ENCODE assay signal across 1 cellular context in genomic region chr20:62407221-62407992, GRCh38.
A peak's percentile ranks its signal among the peaks of the same experiment; 100 is the strongest.
TF ChIP-seq lines count a peak whose summit lies in the region.

A gene with protein sequence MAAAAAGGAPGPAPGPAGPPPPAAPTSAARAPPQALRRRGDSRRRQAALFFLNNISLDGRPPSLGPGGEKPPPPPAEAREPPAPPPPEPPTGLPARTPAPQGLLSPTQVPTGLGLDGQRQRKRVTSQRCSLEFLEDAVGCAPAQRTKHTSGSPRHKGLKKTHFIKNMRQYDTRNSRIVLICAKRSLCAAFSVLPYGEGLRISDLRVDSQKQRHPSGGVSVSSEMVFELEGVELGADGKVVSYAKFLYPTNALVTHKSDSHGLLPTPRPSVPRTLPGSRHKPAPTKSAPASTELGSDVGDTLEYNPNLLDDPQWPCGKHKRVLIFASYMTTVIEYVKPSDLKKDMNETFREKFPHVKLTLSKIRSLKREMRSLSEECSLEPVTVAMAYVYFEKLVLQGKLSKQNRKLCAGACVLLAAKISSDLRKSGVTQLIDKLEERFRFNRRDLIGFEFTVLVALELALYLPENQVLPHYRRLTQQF (minus strand): TSS chr20:62407285. CDS start chr20:62407276, 9 bp downstream.

TF ChIP-seq in HepG2, 621 proteins besides CTCF, POLR2A, EP300 and RAD21 (continued from another document and continues in another):
- TF ChIP-seq, protein P1, sequence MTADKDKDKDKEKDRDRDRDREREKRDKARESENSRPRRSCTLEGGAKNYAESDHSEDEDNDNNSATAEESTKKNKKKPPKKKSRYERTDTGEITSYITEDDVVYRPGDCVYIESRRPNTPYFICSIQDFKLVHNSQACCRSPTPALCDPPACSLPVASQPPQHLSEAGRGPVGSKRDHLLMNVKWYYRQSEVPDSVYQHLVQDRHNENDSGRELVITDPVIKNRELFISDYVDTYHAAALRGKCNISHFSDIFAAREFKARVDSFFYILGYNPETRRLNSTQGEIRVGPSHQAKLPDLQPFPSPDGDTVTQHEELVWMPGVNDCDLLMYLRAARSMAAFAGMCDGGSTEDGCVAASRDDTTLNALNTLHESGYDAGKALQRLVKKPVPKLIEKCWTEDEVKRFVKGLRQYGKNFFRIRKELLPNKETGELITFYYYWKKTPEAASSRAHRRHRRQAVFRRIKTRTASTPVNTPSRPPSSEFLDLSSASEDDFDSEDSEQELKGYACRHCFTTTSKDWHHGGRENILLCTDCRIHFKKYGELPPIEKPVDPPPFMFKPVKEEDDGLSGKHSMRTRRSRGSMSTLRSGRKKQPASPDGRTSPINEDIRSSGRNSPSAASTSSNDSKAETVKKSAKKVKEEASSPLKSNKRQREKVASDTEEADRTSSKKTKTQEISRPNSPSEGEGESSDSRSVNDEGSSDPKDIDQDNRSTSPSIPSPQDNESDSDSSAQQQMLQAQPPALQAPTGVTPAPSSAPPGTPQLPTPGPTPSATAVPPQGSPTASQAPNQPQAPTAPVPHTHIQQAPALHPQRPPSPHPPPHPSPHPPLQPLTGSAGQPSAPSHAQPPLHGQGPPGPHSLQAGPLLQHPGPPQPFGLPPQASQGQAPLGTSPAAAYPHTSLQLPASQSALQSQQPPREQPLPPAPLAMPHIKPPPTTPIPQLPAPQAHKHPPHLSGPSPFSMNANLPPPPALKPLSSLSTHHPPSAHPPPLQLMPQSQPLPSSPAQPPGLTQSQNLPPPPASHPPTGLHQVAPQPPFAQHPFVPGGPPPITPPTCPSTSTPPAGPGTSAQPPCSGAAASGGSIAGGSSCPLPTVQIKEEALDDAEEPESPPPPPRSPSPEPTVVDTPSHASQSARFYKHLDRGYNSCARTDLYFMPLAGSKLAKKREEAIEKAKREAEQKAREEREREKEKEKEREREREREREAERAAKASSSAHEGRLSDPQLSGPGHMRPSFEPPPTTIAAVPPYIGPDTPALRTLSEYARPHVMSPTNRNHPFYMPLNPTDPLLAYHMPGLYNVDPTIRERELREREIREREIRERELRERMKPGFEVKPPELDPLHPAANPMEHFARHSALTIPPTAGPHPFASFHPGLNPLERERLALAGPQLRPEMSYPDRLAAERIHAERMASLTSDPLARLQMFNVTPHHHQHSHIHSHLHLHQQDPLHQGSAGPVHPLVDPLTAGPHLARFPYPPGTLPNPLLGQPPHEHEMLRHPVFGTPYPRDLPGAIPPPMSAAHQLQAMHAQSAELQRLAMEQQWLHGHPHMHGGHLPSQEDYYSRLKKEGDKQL (CRISPR knock-in tag; IDR thresholded peaks at IDR 0.05; ENCODE audit: low read depth): no peak
- TF ChIP-seq MTERF4 (CRISPR knock-in tag; IDR thresholded peaks at IDR 0.05) (peak; percentile 77; the same call in 1 of the 2 replicates), RFX3 (CRISPR knock-in tag; IDR thresholded peaks at IDR 0.05) (no peak), ZNF503 (CRISPR knock-in tag; IDR thresholded peaks at IDR 0.05) (peak; percentile 84; the same call in 1 of the 2 replicates), MTA1 (CRISPR knock-in tag; IDR thresholded peaks at IDR 0.05; ENCODE audit: borderline replicate concordance) (peak; percentile 92; the same call in 1 of the 2 replicates), FOSL1 (CRISPR knock-in tag; IDR thresholded peaks at IDR 0.05; ENCODE audit: borderline replicate concordance) (peak; percentile 33; the same call in 1 of the 2 replicates), DNMT3B (CRISPR knock-in tag; conservative IDR thresholded peaks at IDR 0.05) (no peak), KDM5B (CRISPR knock-in tag; IDR thresholded peaks at IDR 0.05; ENCODE audit: borderline replicate concordance) (peak; percentile 89), FOXA3 (CRISPR knock-in tag; IDR thresholded peaks at IDR 0.05) (peak; percentile 64), CBX2 (IDR thresholded peaks at IDR 0.05; ENCODE audit: low read depth, low read length) (no peak), CBX2 (CRISPR knock-in tag; IDR thresholded peaks at IDR 0.05; ENCODE audit: low read depth) (peak; percentile 89; the same call in 1 of the 2 replicates), HNF4G (IDR thresholded peaks at IDR 0.05; ENCODE audit: borderline replicate concordance, low read depth, low read length) (peak; percentile 45; the same call in 1 of the 2 replicates), HNF4G (CRISPR knock-in tag; IDR thresholded peaks at IDR 0.05; ENCODE audit: borderline replicate concordance, low read depth) (no peak), PHF21A (CRISPR knock-in tag; IDR thresholded peaks at IDR 0.05) (0 out of 2 replicates have a peak, but pooled peaks have one; percentile 34), ZNF772 (CRISPR knock-in tag; IDR thresholded peaks at IDR 0.05) (peak; percentile 83), SMAD9 (CRISPR knock-in tag; IDR thresholded peaks at IDR 0.05) (no peak), CHD4 (IDR thresholded peaks at IDR 0.05; ENCODE audit: borderline replicate concordance, low read length) (peak; percentile 71; the same call in 1 of the 2 replicates), CBX5 (CRISPR knock-in tag; IDR thresholded peaks at IDR 0.05; ENCODE audit: borderline replicate concordance) (peak; percentile 88), ZNF383 (CRISPR knock-in tag; IDR thresholded peaks at IDR 0.05; ENCODE audit: borderline replicate concordance) (peak; percentile 97; the same call in 1 of the 2 replicates), MAFK (conservative IDR thresholded peaks at IDR 0.05 in 1 of 2, IDR thresholded peaks at IDR 0.05 in 1 of 2; ENCODE audit: low read length in 2 of 2) (no peak), IKZF4 (CRISPR knock-in tag; IDR thresholded peaks at IDR 0.05; ENCODE audit: borderline replicate concordance, low read depth, not compliant biosample characterization) (peak; percentile 76), THAP11 (CRISPR knock-in tag; IDR thresholded peaks at IDR 0.05) (peak; percentile 85), CBX1 (IDR thresholded peaks at IDR 0.05; ENCODE audit: low read depth) (peak; percentile 33), ZNF841 (CRISPR knock-in tag; IDR thresholded peaks at IDR 0.05; ENCODE audit: borderline replicate concordance) (no peak), ZNF543 (CRISPR knock-in tag; IDR thresholded peaks at IDR 0.05) (peak; percentile 90), POLR2AphosphoS2 (IDR thresholded peaks at IDR 0.05; ENCODE audit: low read depth, low read length) (no peak), AGO1 (IDR thresholded peaks at IDR 0.05; ENCODE audit: low read depth, low read length, poor library complexity, severe bottlenecking) (peak; percentile 52), NONO (IDR thresholded peaks at IDR 0.05) (no peak), NONO (CRISPR knock-in tag; conservative IDR thresholded peaks at IDR 0.05) (peak; percentile 88), JARID2 (CRISPR knock-in tag; IDR thresholded peaks at IDR 0.05; ENCODE audit: insufficient replicate concordance) (no peak), TOPORS (CRISPR knock-in tag; IDR thresholded peaks at IDR 0.05) (peak; percentile 50; the same call in 1 of the 2 replicates), ZNF552 (CRISPR knock-in tag; IDR thresholded peaks at IDR 0.05; ENCODE audit: borderline replicate concordance) (peak; percentile 28; the same call in 1 of the 2 replicates), ONECUT2 (CRISPR knock-in tag; IDR thresholded peaks at IDR 0.05) (0 out of 2 replicates have a peak, but pooled peaks have one; percentile 13), KDM5A (IDR thresholded peaks at IDR 0.05; ENCODE audit: borderline replicate concordance, low read length) (peak; percentile 41; the same call in 1 of the 2 replicates), NFRKB (IDR thresholded peaks at IDR 0.05) (no peak), DR1 (CRISPR knock-in tag; IDR thresholded peaks at IDR 0.05) (peak; percentile 64; the same call in 1 of the 2 replicates), ZNF562 (CRISPR knock-in tag; IDR thresholded peaks at IDR 0.05; ENCODE audit: borderline replicate concordance) (no peak), CC2D1A (CRISPR knock-in tag; IDR thresholded peaks at IDR 0.05) (no peak), ZNF556 (CRISPR knock-in tag; IDR thresholded peaks at IDR 0.05; ENCODE audit: borderline replicate concordance) (peak; percentile 94), IRF2 (CRISPR knock-in tag; IDR thresholded peaks at IDR 0.05) (peak; percentile 73; the same call in 1 of the 2 replicates), IRF1 (CRISPR knock-in tag; IDR thresholded peaks at IDR 0.05; ENCODE audit: low read depth) (peak; percentile 88; the same call in 1 of the 2 replicates), ZNF766 (CRISPR knock-in tag; IDR thresholded peaks at IDR 0.05; ENCODE audit: borderline replicate concordance) (peak; percentile 94), JUND (CRISPR knock-in tag; IDR thresholded peaks at IDR 0.05) (0 out of 2 replicates have a peak, but pooled peaks have one; percentile 46), HDAC6 (IDR thresholded peaks at IDR 0.05; ENCODE audit: low read depth, low read length) (no peak), ZMYM4 (CRISPR knock-in tag; IDR thresholded peaks at IDR 0.05) (peak; percentile 97), ZC3H4 (CRISPR knock-in tag; IDR thresholded peaks at IDR 0.05; ENCODE audit: borderline replicate concordance) (no peak), ZNF557 (CRISPR knock-in tag; IDR thresholded peaks at IDR 0.05) (peak; percentile 91), PLRG1 (conservative IDR thresholded peaks at IDR 0.05) (no peak), NFIC (IDR thresholded peaks at IDR 0.05; ENCODE audit: low read length) (no peak)
- TF ChIP-seq, protein P2, sequence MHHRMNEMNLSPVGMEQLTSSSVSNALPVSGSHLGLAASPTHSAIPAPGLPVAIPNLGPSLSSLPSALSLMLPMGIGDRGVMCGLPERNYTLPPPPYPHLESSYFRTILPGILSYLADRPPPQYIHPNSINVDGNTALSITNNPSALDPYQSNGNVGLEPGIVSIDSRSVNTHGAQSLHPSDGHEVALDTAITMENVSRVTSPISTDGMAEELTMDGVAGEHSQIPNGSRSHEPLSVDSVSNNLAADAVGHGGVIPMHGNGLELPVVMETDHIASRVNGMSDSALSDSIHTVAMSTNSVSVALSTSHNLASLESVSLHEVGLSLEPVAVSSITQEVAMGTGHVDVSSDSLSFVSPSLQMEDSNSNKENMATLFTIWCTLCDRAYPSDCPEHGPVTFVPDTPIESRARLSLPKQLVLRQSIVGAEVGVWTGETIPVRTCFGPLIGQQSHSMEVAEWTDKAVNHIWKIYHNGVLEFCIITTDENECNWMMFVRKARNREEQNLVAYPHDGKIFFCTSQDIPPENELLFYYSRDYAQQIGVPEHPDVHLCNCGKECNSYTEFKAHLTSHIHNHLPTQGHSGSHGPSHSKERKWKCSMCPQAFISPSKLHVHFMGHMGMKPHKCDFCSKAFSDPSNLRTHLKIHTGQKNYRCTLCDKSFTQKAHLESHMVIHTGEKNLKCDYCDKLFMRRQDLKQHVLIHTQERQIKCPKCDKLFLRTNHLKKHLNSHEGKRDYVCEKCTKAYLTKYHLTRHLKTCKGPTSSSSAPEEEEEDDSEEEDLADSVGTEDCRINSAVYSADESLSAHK (CRISPR knock-in tag; IDR thresholded peaks at IDR 0.05; ENCODE audit: borderline replicate concordance): no peak
- TF ChIP-seq, protein P3, sequence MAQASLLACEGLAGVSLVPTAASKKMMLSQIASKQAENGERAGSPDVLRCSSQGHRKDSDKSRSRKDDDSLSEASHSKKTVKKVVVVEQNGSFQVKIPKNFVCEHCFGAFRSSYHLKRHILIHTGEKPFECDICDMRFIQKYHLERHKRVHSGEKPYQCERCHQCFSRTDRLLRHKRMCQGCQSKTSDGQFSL (CRISPR knock-in tag; IDR thresholded peaks at IDR 0.05): peak; percentile 80
- TF ChIP-seq, protein P4, sequence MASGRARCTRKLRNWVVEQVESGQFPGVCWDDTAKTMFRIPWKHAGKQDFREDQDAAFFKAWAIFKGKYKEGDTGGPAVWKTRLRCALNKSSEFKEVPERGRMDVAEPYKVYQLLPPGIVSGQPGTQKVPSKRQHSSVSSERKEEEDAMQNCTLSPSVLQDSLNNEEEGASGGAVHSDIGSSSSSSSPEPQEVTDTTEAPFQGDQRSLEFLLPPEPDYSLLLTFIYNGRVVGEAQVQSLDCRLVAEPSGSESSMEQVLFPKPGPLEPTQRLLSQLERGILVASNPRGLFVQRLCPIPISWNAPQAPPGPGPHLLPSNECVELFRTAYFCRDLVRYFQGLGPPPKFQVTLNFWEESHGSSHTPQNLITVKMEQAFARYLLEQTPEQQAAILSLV (CRISPR knock-in tag; IDR thresholded peaks at IDR 0.05; ENCODE audit: borderline replicate concordance): peak; percentile 80; the same call in 1 of the 2 replicates
- TF ChIP-seq, protein P5, sequence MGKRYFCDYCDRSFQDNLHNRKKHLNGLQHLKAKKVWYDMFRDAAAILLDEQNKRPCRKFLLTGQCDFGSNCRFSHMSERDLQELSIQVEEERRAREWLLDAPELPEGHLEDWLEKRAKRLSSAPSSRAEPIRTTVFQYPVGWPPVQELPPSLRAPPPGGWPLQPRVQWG (CRISPR knock-in tag; IDR thresholded peaks at IDR 0.05; ENCODE audit: borderline replicate concordance, low read depth): no peak
- TF ChIP-seq, protein P6, sequence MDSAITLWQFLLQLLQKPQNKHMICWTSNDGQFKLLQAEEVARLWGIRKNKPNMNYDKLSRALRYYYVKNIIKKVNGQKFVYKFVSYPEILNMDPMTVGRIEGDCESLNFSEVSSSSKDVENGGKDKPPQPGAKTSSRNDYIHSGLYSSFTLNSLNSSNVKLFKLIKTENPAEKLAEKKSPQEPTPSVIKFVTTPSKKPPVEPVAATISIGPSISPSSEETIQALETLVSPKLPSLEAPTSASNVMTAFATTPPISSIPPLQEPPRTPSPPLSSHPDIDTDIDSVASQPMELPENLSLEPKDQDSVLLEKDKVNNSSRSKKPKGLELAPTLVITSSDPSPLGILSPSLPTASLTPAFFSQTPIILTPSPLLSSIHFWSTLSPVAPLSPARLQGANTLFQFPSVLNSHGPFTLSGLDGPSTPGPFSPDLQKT (CRISPR knock-in tag; IDR thresholded peaks at IDR 0.05; ENCODE audit: borderline replicate concordance): no peak
